1 cellular context compared by ENCODE assay signal in genomic region chr1:120176092-120176855, GRCh38.
TF ChIP-seq lines count a peak whose summit lies in the region.

Gene SEC22B (minus strand): TSS chr1:120176520. CDS start chr1:120176381, 139 bp downstream.

TF ChIP-seq in HepG2, 621 proteins besides CTCF, POLR2A, EP300 and RAD21 (continued from another document and continues in another):
- TF ChIP-seq PRDM10 (CRISPR knock-in tag; IDR thresholded peaks at IDR 0.05; ENCODE audit: low read depth) (peak; percentile 64; the same call in 1 of the 2 replicates), POLR2AphosphoS2 (IDR thresholded peaks at IDR 0.05; ENCODE audit: low read depth, low read length) (no peak), ZNF160 (CRISPR knock-in tag; IDR thresholded peaks at IDR 0.05) (peak; percentile 72; the same call in 1 of the 2 replicates), ZNF34 (CRISPR knock-in tag; IDR thresholded peaks at IDR 0.05; ENCODE audit: borderline replicate concordance) (peak; percentile 50; the same call in 1 of the 2 replicates), IRF1 (CRISPR knock-in tag; IDR thresholded peaks at IDR 0.05; ENCODE audit: low read depth) (no peak), TGIF2 (CRISPR knock-in tag; IDR thresholded peaks at IDR 0.05) (peak; percentile 65; the same call in 1 of the 2 replicates), ZBTB7A (CRISPR knock-in tag; IDR thresholded peaks at IDR 0.05) (peak; percentile 54; the same call in 1 of the 2 replicates), ZNF276 (CRISPR knock-in tag; IDR thresholded peaks at IDR 0.05; ENCODE audit: low read depth) (no peak), FOXA3 (CRISPR knock-in tag; IDR thresholded peaks at IDR 0.05) (peak; percentile 76), ZNF562 (CRISPR knock-in tag; IDR thresholded peaks at IDR 0.05; ENCODE audit: borderline replicate concordance) (no peak), ATF5 (CRISPR knock-in tag; IDR thresholded peaks at IDR 0.05; ENCODE audit: low read depth) (no peak), SMAD9 (CRISPR knock-in tag; IDR thresholded peaks at IDR 0.05) (no peak), FIP1L1 (IDR thresholded peaks at IDR 0.05; ENCODE audit: borderline replicate concordance, insufficient read depth, low read depth, low read length) (no peak), ZNF773 (CRISPR knock-in tag; IDR thresholded peaks at IDR 0.05; ENCODE audit: borderline replicate concordance) (no peak), ZBTB26 (CRISPR knock-in tag; IDR thresholded peaks at IDR 0.05; ENCODE audit: borderline replicate concordance) (peak; percentile 78; the same call in 1 of the 2 replicates), TMF1 (CRISPR knock-in tag; IDR thresholded peaks at IDR 0.05; ENCODE audit: low read depth) (no peak), SMAD3 (CRISPR knock-in tag; IDR thresholded peaks at IDR 0.05) (peak; percentile 95), CENPX (CRISPR knock-in tag; IDR thresholded peaks at IDR 0.05) (no peak), MBNL3 (CRISPR knock-in tag; conservative IDR thresholded peaks at IDR 0.05) (no peak), HOXD1 (CRISPR knock-in tag; IDR thresholded peaks at IDR 0.05) (no peak), ZNF496 (CRISPR knock-in tag; IDR thresholded peaks at IDR 0.05; ENCODE audit: insufficient replicate concordance) (no peak), KLF15 (CRISPR knock-in tag; IDR thresholded peaks at IDR 0.05; ENCODE audit: borderline replicate concordance) (no peak), E2F5 (CRISPR knock-in tag; conservative IDR thresholded peaks at IDR 0.05) (no peak), ZC3H4 (CRISPR knock-in tag; IDR thresholded peaks at IDR 0.05; ENCODE audit: borderline replicate concordance) (no peak; the same call in 1 of the 2 replicates), YEATS2 (CRISPR knock-in tag; IDR thresholded peaks at IDR 0.05; ENCODE audit: borderline replicate concordance) (peak; percentile 97), ZUFSP (CRISPR knock-in tag; IDR thresholded peaks at IDR 0.05; ENCODE audit: borderline replicate concordance) (no peak), TRIM24 (CRISPR knock-in tag; IDR thresholded peaks at IDR 0.05) (no peak), POLR2G (IDR thresholded peaks at IDR 0.05; ENCODE audit: low read depth, low read length) (peak; percentile 89), AGO1 (IDR thresholded peaks at IDR 0.05; ENCODE audit: low read depth, low read length, poor library complexity, severe bottlenecking) (peak; percentile 35), DRAP1 (CRISPR knock-in tag; IDR thresholded peaks at IDR 0.05) (peak; percentile 64), TP53 (CRISPR knock-in tag; conservative IDR thresholded peaks at IDR 0.05) (peak; percentile 81; the same call in 1 of the 2 replicates), RARG (CRISPR knock-in tag; IDR thresholded peaks at IDR 0.05; ENCODE audit: low read depth) (no peak), TRAFD1 (CRISPR knock-in tag; IDR thresholded peaks at IDR 0.05; ENCODE audit: borderline replicate concordance) (no peak), HMGXB3 (CRISPR knock-in tag; IDR thresholded peaks at IDR 0.05; ENCODE audit: borderline replicate concordance) (peak; percentile 80; the same call in 1 of the 2 replicates), ZSCAN25 (CRISPR knock-in tag; IDR thresholded peaks at IDR 0.05) (peak; percentile 48; the same call in 1 of the 2 replicates), LCORL (IDR thresholded peaks at IDR 0.05) (no peak), LCORL (CRISPR knock-in tag; IDR thresholded peaks at IDR 0.05) (no peak), NCOA5 (CRISPR knock-in tag; IDR thresholded peaks at IDR 0.05) (no peak), ZNF841 (CRISPR knock-in tag; IDR thresholded peaks at IDR 0.05; ENCODE audit: borderline replicate concordance) (no peak), ZNF670 (CRISPR knock-in tag; IDR thresholded peaks at IDR 0.05; ENCODE audit: borderline replicate concordance) (no peak), ZNF446 (CRISPR knock-in tag; IDR thresholded peaks at IDR 0.05) (no peak), SATB2 (CRISPR knock-in tag; IDR thresholded peaks at IDR 0.05) (no peak; the same call in 1 of the 2 replicates), TCF7 (IDR thresholded peaks at IDR 0.05; ENCODE audit: low read depth) (no peak), KMT2A (CRISPR knock-in tag; IDR thresholded peaks at IDR 0.05) (peak; percentile 96), ZNF576 (CRISPR knock-in tag; IDR thresholded peaks at IDR 0.05) (no peak), ZSCAN30 (CRISPR knock-in tag; IDR thresholded peaks at IDR 0.05) (0 out of 2 replicates have a peak, but pooled peaks have one; percentile 65)
